Comparison of ENCODE assay signal across 8 cellular contexts in genomic region chr12:12070674-12071661, GRCh38. TPM values are rescaled to one million over a fixed set of nuclear protein-coding genes. Genes with fewer than 3 reads are reported as not detected.
DNase-seq lines count a peak whose midpoint lies in the region; ATAC-seq, FAIRE-seq and TF ChIP-seq lines count a peak whose summit lies in the region.

A gene with protein sequence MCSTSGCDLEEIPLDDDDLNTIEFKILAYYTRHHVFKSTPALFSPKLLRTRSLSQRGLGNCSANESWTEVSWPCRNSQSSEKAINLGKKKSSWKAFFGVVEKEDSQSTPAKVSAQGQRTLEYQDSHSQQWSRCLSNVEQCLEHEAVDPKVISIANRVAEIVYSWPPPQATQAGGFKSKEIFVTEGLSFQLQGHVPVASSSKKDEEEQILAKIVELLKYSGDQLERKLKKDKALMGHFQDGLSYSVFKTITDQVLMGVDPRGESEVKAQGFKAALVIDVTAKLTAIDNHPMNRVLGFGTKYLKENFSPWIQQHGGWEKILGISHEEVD (plus strand): TSS chr12:12070939. CDS start chr12:12079306, 8,367 bp downstream.

- ATAC-seq in GM18505 (IDR thresholded peaks at IDR 0.05; ENCODE audit: unreplicated experiment), result no peak
- ATAC-seq in HG03045 (IDR thresholded peaks at IDR 0.05; ENCODE audit: unreplicated experiment), result peak; percentile 61
- peak; percentile 79 for ATAC-seq in activated naive CD8-positive, alpha-beta T cell treated with anti-CD3 and anti-CD28 coated beads, Interleukin-2, amount 10 ng/mL, durations not matched to agents 7 days and 5 days (ENCODE audit: low read depth)

- no peaks in the 10 kb centered on the region for H3K27me3 Mint-ChIP-seq in activated naive CD8-positive, alpha-beta T cell treated with anti-CD3 and anti-CD28 coated beads, Interleukin-2, amount 10 ng/mL, durations not matched to agents 7 days and 5 days

- TF ChIP-seq CTCF in prostate gland (IDR thresholded peaks at IDR 0.05) (peak in 1 of 4 experiments; percentile 24), RWPE1 (conservative IDR thresholded peaks at IDR 0.05; ENCODE audit: low read depth) (no peak)

- FAIRE-seq in frontal cortex (lab: Jason Lieb, UNC), result no peak

- no peaks in the 10 kb centered on the region for H3K27me3 ChIP-seq in prostate gland (replicated peaks; ENCODE audit: insufficient read depth)

- peaks cover 16% of the 10 kb centered on the region for H3K4me1 Mint-ChIP-seq in activated naive CD8-positive, alpha-beta T cell treated with anti-CD3 and anti-CD28 coated beads, Interleukin-2, amount 10 ng/mL, durations not matched to agents 7 days and 5 days

- peak; percentile 27 for TF ChIP-seq POLR2A in GM18505 (IDR thresholded peaks at IDR 0.05; ENCODE audit: borderline replicate concordance, extremely low read depth, insufficient read depth, insufficient read length)
- no peak for TF ChIP-seq POLR2A in prostate gland (IDR thresholded peaks at IDR 0.05)

- peak within 1 kb of the TSS; percentile 90 for H3K27ac Mint-ChIP-seq in activated naive CD8-positive, alpha-beta T cell treated with anti-CD3 and anti-CD28 coated beads, Interleukin-2, amount 10 ng/mL, durations not matched to agents 7 days and 5 days

- H3K9me3 Mint-ChIP-seq in activated naive CD8-positive, alpha-beta T cell treated with anti-CD3 and anti-CD28 coated beads, Interleukin-2, amount 10 ng/mL, durations not matched to agents 7 days and 5 days, result no peaks in the 10 kb centered on the region

- no peaks in the 10 kb centered on the region for H3K36me3 ChIP-seq in prostate gland

- WGBS in prostate gland, result 43% methylated on average over 12 of the region's 12 CpGs

- peak within 1 kb of the TSS; percentile 19 to 62 for H3K27ac ChIP-seq in prostate gland
- no peak within 1 kb of the TSS for H3K27ac ChIP-seq in RWPE1

- intact Hi-C loops in prostate gland (cut with DNase I), result no loop called here
- intact Hi-C loops in head of caudate nucleus (cut with DNase I), result no loop called here

- peaks cover 3% of the 10 kb centered on the region for H3K4me1 ChIP-seq in prostate gland (replicated peaks)

- POLR2A ChIA-PET in activated naive CD8-positive, alpha-beta T cell treated with anti-CD3 and anti-CD28 coated beads, Interleukin-2, amount 10 ng/mL, durations not matched to agents 7 days and 5 days (lab: Charles Lee), result interaction anchor here (1.2 to 1.5 kb wide), 2 partner anchors 286 to 525 kb away, joined by 7 to 8 read pairs; partner anchors contain the start of gene BORCS5
- POLR2A ChIA-PET in RWPE1 (lab: Yijun Ruan, JAX; ENCODE audit: low non-redundant PET), result no interaction called here

- CTCF ChIA-PET in RWPE1 (lab: Yijun Ruan, JAX), result no interaction called here

- peak within 1 kb of the TSS; percentile 84 for H3K4me3 Mint-ChIP-seq in activated naive CD8-positive, alpha-beta T cell treated with anti-CD3 and anti-CD28 coated beads, Interleukin-2, amount 10 ng/mL, durations not matched to agents 7 days and 5 days

- H3K9me3 ChIP-seq in prostate gland, result no peaks in the 10 kb centered on the region

- peaks cover 2% of the 10 kb centered on the region for H3K36me3 Mint-ChIP-seq in activated naive CD8-positive, alpha-beta T cell treated with anti-CD3 and anti-CD28 coated beads, Interleukin-2, amount 10 ng/mL, durations not matched to agents 7 days and 5 days

- H3K4me3 ChIP-seq in prostate gland, result peak within 1 kb of the TSS in 1 of 2 donors; percentile 13

- DNase-seq in activated naive CD8-positive, alpha-beta T cell treated with anti-CD3 and anti-CD28 coated beads, Interleukin-2, amount 10 ng/mL, durations not matched to agents 7 days and 5 days, result peak; percentile 34
- peak; percentile 35 for DNase-seq in prostate gland (ENCODE audit: low spot score)
- no peak for DNase-seq in RWPE1 (ENCODE audit: low spot score)
- no peak for DNase-seq in CD1c-positive myeloid dendritic cell (ENCODE audit: extremely low spot score)
- no peak for DNase-seq in frontal cortex (ENCODE audit: low spot score in 2 of 2)
- no peak for DNase-seq in head of caudate nucleus

RNA-seq across cellular contexts. Expression of the gene that starts here (rescaled TPM):
- 1 to 10 TPM; 3.4 to 4.9 TPM for total RNA-seq in activated naive CD8-positive, alpha-beta T cell treated with anti-CD3 and anti-CD28 coated beads, Interleukin-2, amount 10 ng/mL, durations not matched to agents 7 days and 5 days
- total RNA-seq in prostate gland (10 to 100 TPM in 1 of 2 donors, 1 to 10 TPM in 1; 6.0 to 14.0 TPM), frontal cortex (not detected)

Comparison
In these comparisons a context has a peak if more than half of its experiments do, and no peak if none do; other contexts are left out.
1. DNase-seq: peak in activated naive CD8-positive, alpha-beta T cell treated with anti-CD3 and anti-CD28 coated beads, Interleukin-2, amount 10 ng/mL, durations not matched to agents 7 days and 5 days (single experiment) and prostate gland (single experiment); none in RWPE1 (single experiment), CD1c-positive myeloid dendritic cell (single experiment), frontal cortex (0 of 2) and head of caudate nucleus (0 of 42).